In genomic region chr11:65448074-65448417, GRCh38 we compare ENCODE assay signal across 9 cellular contexts. TPM values are rescaled to one million over a fixed set of nuclear protein-coding genes. Genes with fewer than 3 reads are reported as not detected.
DNase-seq lines count a peak whose midpoint lies in the region; ATAC-seq and TF ChIP-seq lines count a peak whose summit lies in the region.
"Had no signal": no experiment of that assay in that cellular context is flagged by ENCODE, and none has a peak within 500 bp of the region (broad histone marks: within the 10 kb centered on the region; RNA-seq: fewer than 3 reads in every experiment).

No MANE protein-coding gene starts in this region.

- H3K79me2 ChIP-seq in OCI-LY7 (ENCODE audit: insufficient read depth, low read depth, low read length) (no peaks in the 10 kb centered on the region), smooth muscle cell (ENCODE audit: low read depth) (peaks cover 8% of the 10 kb centered on the region)

- ATAC-seq in GM18909 (IDR thresholded peaks at IDR 0.05; ENCODE audit: poor library complexity, unreplicated experiment) (no peak), HG03196 (IDR thresholded peaks at IDR 0.05; ENCODE audit: unreplicated experiment) (no peak)

- H2AFZ ChIP-seq in OCI-LY7 (ENCODE audit: low read length) = no peak overlapping the region
- no peak overlapping the region for H2AFZ ChIP-seq in smooth muscle cell (ENCODE audit: low read depth)

- H3K27me3 ChIP-seq in esophagus squamous epithelium (no peaks in the 10 kb centered on the region), smooth muscle cell (ENCODE audit: low read depth) (no peaks in the 10 kb centered on the region)

- H3K4me3 ChIP-seq in OCI-LY7 (ENCODE audit: low read depth, low read length, poor library complexity, severe bottlenecking) (no peak overlapping the region), esophagus squamous epithelium (no peak overlapping the region), smooth muscle cell (no peak overlapping the region)

- DNase-seq in EL (peak; percentile 8), OCI-LY7 (ENCODE audit: low spot score) (peak; percentile 14), esophagus squamous epithelium (lab: John Stamatoyannopoulos, UW) (no peak), smooth muscle cell (lab: John Stamatoyannopoulos, UW; ENCODE audit: unreplicated experiment) (no peak), NCI-H1092 (lab: John Stamatoyannopoulos, UW) (no peak)
- DNase-seq: effector memory CD4-positive, alpha-beta T cell; NCI-H526 had no signal

- no peak overlapping the region for H3K9ac ChIP-seq in smooth muscle cell (ENCODE audit: low read depth)

- TF ChIP-seq CTCF in OCI-LY7 (conservative IDR thresholded peaks at IDR 0.05; ENCODE audit: low read length) (no peak), esophagus squamous epithelium (IDR thresholded peaks at IDR 0.05) (no peak), smooth muscle cell (IDR thresholded peaks at IDR 0.05; ENCODE audit: borderline replicate concordance, insufficient read depth, poor library complexity, severe bottlenecking) (no peak)

- CTCF ChIA-PET in OCI-LY7 (lab: Charles Lee; ENCODE audit: unreplicated experiment) = interaction anchor here (1.1 kb wide), 1 partner anchor 31 kb away, joined by 3 read pairs; no protein-coding TSS in a partner anchor

- H3K4me2 ChIP-seq in OCI-LY7 (ENCODE audit: low read length) (no peak overlapping the region), smooth muscle cell (no peak overlapping the region)

- POLR2A ChIA-PET in OCI-LY7 (lab: Charles Lee) = interaction anchor here (0.8 kb wide), 1 partner anchor 18 kb away, joined by 3 read pairs; no protein-coding TSS in a partner anchor

- H3K36me3 ChIP-seq in OCI-LY7 (ENCODE audit: insufficient read depth, low read length) (no peaks in the 10 kb centered on the region), esophagus squamous epithelium (peaks cover 0 to 45% (median 7%) of the 10 kb centered on the region in 3 donors), smooth muscle cell (ENCODE audit: low read depth) (no peaks in the 10 kb centered on the region)

- H3K27ac ChIP-seq in OCI-LY7 (ENCODE audit: low read depth, low read length, poor library complexity, severe bottlenecking) (peak overlapping the region; percentile 12), esophagus squamous epithelium (peak overlapping the region; percentile 53 to 100 (median 70)), smooth muscle cell (ENCODE audit: low read depth) (peak overlapping the region; percentile 56)

- no peaks in the 10 kb centered on the region for H4K20me1 ChIP-seq in OCI-LY7 (ENCODE audit: insufficient read depth, low read length)
- H4K20me1 ChIP-seq in smooth muscle cell (ENCODE audit: low read depth) = peaks cover 45% of the 10 kb centered on the region

- peaks cover 50% of the 10 kb centered on the region for H3K4me1 ChIP-seq in OCI-LY7 (ENCODE audit: insufficient read depth, low read length, poor library complexity, severe bottlenecking)
- peaks cover 0 to 45% (median 17%) of the 10 kb centered on the region in 3 donors for H3K4me1 ChIP-seq in esophagus squamous epithelium
- no peaks in the 10 kb centered on the region for H3K4me1 ChIP-seq in smooth muscle cell (ENCODE audit: low read depth)

- H3K9me2 ChIP-seq in OCI-LY7 (ENCODE audit: insufficient read depth, low read length) = no peaks in the 10 kb centered on the region

- intact Hi-C loops in OCI-LY7 (cut with micrococcal nuclease; ENCODE audit: unreplicated experiment) (no loop called here), esophagus squamous epithelium (cut with DNase I) (no loop called here)

- H3K9me3 ChIP-seq in OCI-LY7 (ENCODE audit: low read length) (no peaks in the 10 kb centered on the region), esophagus squamous epithelium (no peaks in the 10 kb centered on the region), smooth muscle cell (replicated peaks; ENCODE audit: low read depth) (no peaks in the 10 kb centered on the region)

- no TSS peak for BruUV-seq in OCI-LY7 (replicated peaks; lab: Mats Ljungman, UMichigan)

- TF ChIP-seq POLR2A in esophagus squamous epithelium (IDR thresholded peaks at IDR 0.05) = no peak

- H3F3A ChIP-seq in smooth muscle cell (ENCODE audit: low read depth) = peaks cover 45% of the 10 kb centered on the region

- WGBS in esophagus squamous epithelium, 2 donors = 93% methylated on average over 2 of the region's 2 CpGs; no CpG with 5 or more reads in 1 of the 2 donors
- WGBS in smooth muscle cell (ENCODE audit: low lambda C conversion rate) = 93% methylated on average over 2 of the region's 2 CpGs

RNA-seq across cellular contexts. Expression of gene NEAT1, which starts 25.4 kb away (rescaled TPM):
- 30.1 and 52.2 TPM in 2 replicates for total RNA-seq in OCI-LY7 (2014; rRNA removed; shearing (Covaris generic))
- 390 and 440 TPM in 2 replicates for total RNA-seq in OCI-LY7 (2022)
- 100 to 1,000 TPM in 3 of 4 donors, 10 to 100 TPM in 1; 30.6 to 705 (median 357) TPM for total RNA-seq in esophagus squamous epithelium
- 142 and 155 TPM in 2 replicates for total RNA-seq in smooth muscle cell
- polyA plus RNA-seq in smooth muscle cell = 14.9 and 84.6 TPM in 2 replicates

RNA-seq across cellular contexts. Expression of gene MALAT1, which starts 50.8 kb away (rescaled TPM):
- 3,446 and 3,598 TPM in 2 replicates for total RNA-seq in OCI-LY7 (2014; rRNA removed; shearing (Covaris generic))
- 5,974 and 7,097 TPM in 2 replicates for total RNA-seq in OCI-LY7 (2022)
- over 10,000 TPM in 2 of 4 donors, 1,000 to 10,000 TPM in 2; 1,739 to 13,677 (median 9,435) TPM for total RNA-seq in esophagus squamous epithelium
- 7,019 and 7,386 TPM in 2 replicates for total RNA-seq in smooth muscle cell
- 6,158 and 16,096 TPM in 2 replicates for polyA plus RNA-seq in smooth muscle cell

Comparison
In these comparisons a context has a peak if more than half of its experiments do, and no peak if none do; other contexts are left out.
1. DNase-seq: peak in EL (single experiment) and OCI-LY7 (single experiment); none in esophagus squamous epithelium (single experiment), smooth muscle cell (single experiment) and NCI-H1092 (single experiment).
2. H3K27ac ChIP-seq: peak in every context shown above with its lines; median percentile 70 in esophagus squamous epithelium; 56 in smooth muscle cell; 12 in OCI-LY7.